Comparison of ENCODE assay signal across 1 cellular context in genomic region chr2:218389333-218390150, GRCh38.
A peak's percentile ranks its signal among the peaks of the same experiment; 100 is the strongest.
TF ChIP-seq lines count a peak whose summit lies in the region.

No MANE protein-coding gene starts in this region.

TF ChIP-seq in HepG2, 621 proteins besides CTCF, POLR2A, EP300 and RAD21 (continued from another document and continues in another):
- TF ChIP-seq PCBP2 (optimal IDR thresholded peaks at IDR 0.05; ENCODE audit: low read depth, low read length, poor library complexity, severe bottlenecking) = no peak
- no peak for TF ChIP-seq ZBTB44 (CRISPR knock-in tag; IDR thresholded peaks at IDR 0.05)
- TF ChIP-seq TOE1 (CRISPR knock-in tag; IDR thresholded peaks at IDR 0.05) = no peak
- no peak for TF ChIP-seq ZNF343 (CRISPR knock-in tag; IDR thresholded peaks at IDR 0.05)
- TF ChIP-seq ZNF251 (CRISPR knock-in tag; IDR thresholded peaks at IDR 0.05) = no peak
- TF ChIP-seq, protein P1, sequence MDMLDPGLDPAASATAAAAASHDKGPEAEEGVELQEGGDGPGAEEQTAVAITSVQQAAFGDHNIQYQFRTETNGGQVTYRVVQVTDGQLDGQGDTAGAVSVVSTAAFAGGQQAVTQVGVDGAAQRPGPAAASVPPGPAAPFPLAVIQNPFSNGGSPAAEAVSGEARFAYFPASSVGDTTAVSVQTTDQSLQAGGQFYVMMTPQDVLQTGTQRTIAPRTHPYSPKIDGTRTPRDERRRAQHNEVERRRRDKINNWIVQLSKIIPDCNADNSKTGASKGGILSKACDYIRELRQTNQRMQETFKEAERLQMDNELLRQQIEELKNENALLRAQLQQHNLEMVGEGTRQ (IDR thresholded peaks at IDR 0.05; ENCODE audit: low read depth, low read length) = no peak
- TF ChIP-seq, protein P1 (CRISPR knock-in tag; IDR thresholded peaks at IDR 0.05; ENCODE audit: borderline replicate concordance) = no peak
- TF ChIP-seq ZNF160 (CRISPR knock-in tag; IDR thresholded peaks at IDR 0.05) = no peak
- TF ChIP-seq HNRNPK (IDR thresholded peaks at IDR 0.05; ENCODE audit: low read depth, low read length, poor library complexity, severe bottlenecking) = no peak
- TF ChIP-seq HNRNPLL (IDR thresholded peaks at IDR 0.05; ENCODE audit: low read depth, low read length, poor library complexity, severe bottlenecking) = no peak
- TF ChIP-seq ZBTB46 (CRISPR knock-in tag; IDR thresholded peaks at IDR 0.05; ENCODE audit: borderline replicate concordance) = no peak
- no peak for TF ChIP-seq THAP7 (CRISPR knock-in tag; IDR thresholded peaks at IDR 0.05)
- TF ChIP-seq GTF3A (CRISPR knock-in tag; conservative IDR thresholded peaks at IDR 0.05) = no peak
- TF ChIP-seq ZNF264 (CRISPR knock-in tag; IDR thresholded peaks at IDR 0.05) = no peak
- TF ChIP-seq ZMAT3 (CRISPR knock-in tag; conservative IDR thresholded peaks at IDR 0.05) = no peak
- no peak for TF ChIP-seq SMAD9 (CRISPR knock-in tag; IDR thresholded peaks at IDR 0.05)
- no peak for TF ChIP-seq ZNF549 (CRISPR knock-in tag; IDR thresholded peaks at IDR 0.05)
- TF ChIP-seq ELF4 (CRISPR knock-in tag; IDR thresholded peaks at IDR 0.05; ENCODE audit: borderline replicate concordance) = no peak
- TF ChIP-seq ZNF326 (CRISPR knock-in tag; IDR thresholded peaks at IDR 0.05; ENCODE audit: borderline replicate concordance) = no peak
- TF ChIP-seq, protein P2, sequence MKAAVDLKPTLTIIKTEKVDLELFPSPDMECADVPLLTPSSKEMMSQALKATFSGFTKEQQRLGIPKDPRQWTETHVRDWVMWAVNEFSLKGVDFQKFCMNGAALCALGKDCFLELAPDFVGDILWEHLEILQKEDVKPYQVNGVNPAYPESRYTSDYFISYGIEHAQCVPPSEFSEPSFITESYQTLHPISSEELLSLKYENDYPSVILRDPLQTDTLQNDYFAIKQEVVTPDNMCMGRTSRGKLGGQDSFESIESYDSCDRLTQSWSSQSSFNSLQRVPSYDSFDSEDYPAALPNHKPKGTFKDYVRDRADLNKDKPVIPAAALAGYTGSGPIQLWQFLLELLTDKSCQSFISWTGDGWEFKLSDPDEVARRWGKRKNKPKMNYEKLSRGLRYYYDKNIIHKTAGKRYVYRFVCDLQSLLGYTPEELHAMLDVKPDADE (CRISPR knock-in tag; IDR thresholded peaks at IDR 0.05) = no peak
- no peak for TF ChIP-seq ZNF879 (CRISPR knock-in tag; IDR thresholded peaks at IDR 0.05)
- TF ChIP-seq ARHGAP35 (CRISPR knock-in tag; IDR thresholded peaks at IDR 0.05; ENCODE audit: borderline replicate concordance) = no peak; the same call in 1 of the 2 replicates
- peak; percentile 77; the same call in 1 of the 2 replicates for TF ChIP-seq ZNF788 (CRISPR knock-in tag; IDR thresholded peaks at IDR 0.05; ENCODE audit: borderline replicate concordance)
- TF ChIP-seq ZNF337 (CRISPR knock-in tag; IDR thresholded peaks at IDR 0.05; ENCODE audit: borderline replicate concordance, low read depth) = no peak
- no peak for TF ChIP-seq PLRG1 (conservative IDR thresholded peaks at IDR 0.05)
- TF ChIP-seq GMEB2 (CRISPR knock-in tag; IDR thresholded peaks at IDR 0.05; ENCODE audit: low read depth) = no peak
- no peak for TF ChIP-seq ZNF335 (CRISPR knock-in tag; IDR thresholded peaks at IDR 0.05)
- peak; percentile 23; the same call in 1 of the 2 replicates for TF ChIP-seq ZNF331 (CRISPR knock-in tag; IDR thresholded peaks at IDR 0.05)
- TF ChIP-seq ZNF317 (CRISPR knock-in tag; IDR thresholded peaks at IDR 0.05) = 0 out of 2 replicates have a peak, but pooled peaks have one; percentile 35
- TF ChIP-seq, protein P3, sequence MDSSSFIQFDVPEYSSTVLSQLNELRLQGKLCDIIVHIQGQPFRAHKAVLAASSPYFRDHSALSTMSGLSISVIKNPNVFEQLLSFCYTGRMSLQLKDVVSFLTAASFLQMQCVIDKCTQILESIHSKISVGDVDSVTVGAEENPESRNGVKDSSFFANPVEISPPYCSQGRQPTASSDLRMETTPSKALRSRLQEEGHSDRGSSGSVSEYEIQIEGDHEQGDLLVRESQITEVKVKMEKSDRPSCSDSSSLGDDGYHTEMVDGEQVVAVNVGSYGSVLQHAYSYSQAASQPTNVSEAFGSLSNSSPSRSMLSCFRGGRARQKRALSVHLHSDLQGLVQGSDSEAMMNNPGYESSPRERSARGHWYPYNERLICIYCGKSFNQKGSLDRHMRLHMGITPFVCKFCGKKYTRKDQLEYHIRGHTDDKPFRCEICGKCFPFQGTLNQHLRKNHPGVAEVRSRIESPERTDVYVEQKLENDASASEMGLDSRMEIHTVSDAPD (CRISPR knock-in tag; IDR thresholded peaks at IDR 0.05) = no peak
- TF ChIP-seq ZBTB4 (CRISPR knock-in tag; IDR thresholded peaks at IDR 0.05; ENCODE audit: borderline replicate concordance) = 0 out of 2 replicates have a peak, but pooled peaks have one; percentile 37
- no peak for TF ChIP-seq ZHX2 (IDR thresholded peaks at IDR 0.05; ENCODE audit: low read depth)
- TF ChIP-seq ZHX2 (CRISPR knock-in tag; IDR thresholded peaks at IDR 0.05; ENCODE audit: borderline replicate concordance) = no peak
- no peak for TF ChIP-seq SP1 (IDR thresholded peaks at IDR 0.05)
- TF ChIP-seq SP1 (CRISPR knock-in tag; IDR thresholded peaks at IDR 0.05) = no peak
- no peak for TF ChIP-seq EZH2 (conservative IDR thresholded peaks at IDR 0.05; ENCODE audit: low read depth, low read length)
- TF ChIP-seq ZBTB8A (CRISPR knock-in tag; IDR thresholded peaks at IDR 0.05; ENCODE audit: borderline replicate concordance, low read depth) = no peak
- no peak for TF ChIP-seq HIC2 (CRISPR knock-in tag; IDR thresholded peaks at IDR 0.05; ENCODE audit: low read depth)
- TF ChIP-seq SPEN (CRISPR knock-in tag; IDR thresholded peaks at IDR 0.05; ENCODE audit: low read depth) = no peak
